Comparison of ENCODE assay signal across 13 cellular contexts in genomic region chr11:83671295-83671694, GRCh38.
A peak's percentile ranks its signal among the peaks of the same experiment; 100 is the strongest.
DNase-seq lines count a peak whose midpoint lies in the region; ATAC-seq, FAIRE-seq and TF ChIP-seq lines count a peak whose summit lies in the region.
"Had no signal": no experiment of that assay in that cellular context is flagged by ENCODE, and none has a peak within 500 bp of the region (broad histone marks: within the 10 kb centered on the region; RNA-seq: fewer than 3 reads in every experiment).

No MANE protein-coding gene starts in this region.

- no peak for FAIRE-seq in GM12891 (lab: Jason Lieb, UNC)
- FAIRE-seq: colon had no signal

- TF ChIP-seq CTCF in AG10803 (conservative IDR thresholded peaks at IDR 0.05; ENCODE audit: low read length) (peak; percentile 38), GM12865 (IDR thresholded peaks at IDR 0.05; ENCODE audit: insufficient read depth, low read depth, low read length, missing control alignments) (peak; percentile 4), fibroblast of the aortic adventitia (IDR thresholded peaks at IDR 0.05; ENCODE audit: insufficient read depth, low read length) (peak; percentile 1)

- TF ChIP-seq POLR2A in GM12891 (IDR thresholded peaks at IDR 0.05; ENCODE audit: low read depth, low read length), result no peak

- DNase-seq in AG10803 (ENCODE audit: low read depth) (peak; percentile 3), GM12865 (ENCODE audit: low read depth) (no peak), NCI-H69 (lab: John Stamatoyannopoulos, UW) (peak; percentile 70), fibroblast of the aortic adventitia (ENCODE audit: low read depth) (peak; percentile 11), DMS 273 (lab: John Stamatoyannopoulos, UW; ENCODE audit: unreplicated experiment) (no peak), GM12891 (ENCODE audit: insufficient read length, low spot score) (no peak)
- no peak for DNase-seq in activated naive CD4-positive, alpha-beta T cell treated with anti-CD3 and anti-CD28 coated beads, Interleukin-2, amount 50 U/mL, for 16 hours
- DNase-seq: activated T-cell treated with anti-CD3 and anti-CD28 coated beads, Interleukin-2, amount 50 U/mL, for 24 hours; CD8-positive, alpha-beta T cell; NCI-H187 treated with DMSO at 0.1 percent for 48 hours; occipital lobe had no signal

- no peak overlapping the region for H3K4me3 ChIP-seq in AG10803 (ENCODE audit: low read length)
- no peak overlapping the region for H3K4me3 ChIP-seq in GM12865 (ENCODE audit: low read depth, low read length)
- H3K4me3 ChIP-seq in fibroblast of the aortic adventitia (ENCODE audit: low read depth, low read length), result no peak overlapping the region

- no peak for ATAC-seq in HG03139 (IDR thresholded peaks at IDR 0.05; ENCODE audit: unreplicated experiment)
- ATAC-seq: CD8-positive, alpha-beta T cell had no signal

TF ChIP-seq in GM12891, 5 proteins besides CTCF, POLR2A, EP300 and RAD21:
- no peak for TF ChIP-seq TAF1 (IDR thresholded peaks at IDR 0.05; ENCODE audit: low read depth, low read length)
- TF ChIP-seq POLR2AphosphoS5 (IDR thresholded peaks at IDR 0.05; ENCODE audit: low read depth, low read length), result no peak
- no peak for TF ChIP-seq PAX5 (IDR thresholded peaks at IDR 0.05; ENCODE audit: insufficient read depth, low read length, severe bottlenecking)
- TF ChIP-seq POU2F2 (IDR thresholded peaks at IDR 0.05; ENCODE audit: low read depth, low read length), result no peak
- no peak for TF ChIP-seq SPI1 (IDR thresholded peaks at IDR 0.05; ENCODE audit: low read depth, low read length)

Comparison
In these comparisons a context has a peak if more than half of its experiments do, and no peak if none do; other contexts are left out.
1. DNase-seq: peak in AG10803 (single experiment), NCI-H69 (single experiment) and fibroblast of the aortic adventitia (single experiment); none in GM12865 (single experiment), DMS 273 (single experiment), GM12891 (single experiment) and activated naive CD4-positive, alpha-beta T cell treated with anti-CD3 and anti-CD28 coated beads, Interleukin-2, amount 50 U/mL, for 16 hours (single experiment).
2. Peak in every context shown above with its lines, with median percentiles within 50 percentile points of each other: CTCF ChIP-seq.